ENCODE assay signal across 9 cellular contexts in the genomic region with DNA sequence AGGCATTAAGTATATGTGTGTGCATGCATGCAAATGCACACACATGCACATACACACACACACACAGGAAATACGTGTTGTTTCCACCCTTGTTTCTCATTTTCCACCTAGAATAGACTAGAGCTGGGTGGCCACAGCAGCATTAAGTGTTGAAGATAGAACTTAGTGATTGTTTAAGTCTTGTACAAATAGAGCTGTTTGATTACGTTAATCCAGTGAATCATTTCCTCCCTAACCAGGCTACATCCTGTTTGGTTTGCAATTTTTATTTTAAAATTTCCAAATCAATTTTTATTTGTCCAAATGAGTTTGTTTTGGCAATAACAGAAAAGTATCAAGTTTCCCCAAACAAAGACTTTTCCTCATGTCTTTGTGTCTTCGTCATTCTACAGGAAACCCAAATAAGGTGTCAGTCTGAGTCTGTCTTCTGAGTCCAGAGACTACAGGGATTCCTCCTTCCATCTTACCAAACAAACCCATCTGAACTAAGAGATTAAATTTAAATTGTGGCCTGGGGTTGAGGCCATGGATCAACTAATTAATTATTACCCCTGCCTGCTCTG.
DNase-seq lines count a peak whose midpoint lies in the region; ATAC-seq, FAIRE-seq and TF ChIP-seq lines count a peak whose summit lies in the region.
"Had no signal": no experiment of that assay in that cellular context is flagged by ENCODE, and none has a peak within 500 bp of the region (broad histone marks: within the 10 kb centered on the region; RNA-seq: fewer than 3 reads in every experiment).

No MANE protein-coding gene starts in this region.

- no peaks in the 10 kb centered on the region for H3K9me3 ChIP-seq in K562 (replicated peaks; ENCODE audit: control insufficient read depth, insufficient read depth, low read depth, low read length)
- no peaks in the 10 kb centered on the region for H3K9me3 ChIP-seq in mucosa of descending colon

- peaks cover 3 to 20% of the 10 kb centered on the region in 2 experiments; a peak in 4 of 5 replicates for H3K4me1 ChIP-seq in K562 (replicated peaks in 1 of 2; ENCODE audit: control insufficient read depth in 2 of 2, insufficient read depth in 2 of 2, low read length in 2 of 2)
- no peaks in the 10 kb centered on the region for H3K4me1 ChIP-seq in mucosa of descending colon (ENCODE audit: low read depth)

- H3K79me2 ChIP-seq in K562 (ENCODE audit: control insufficient read depth, insufficient read depth, low read length), result no peaks in the 10 kb centered on the region

- in situ Hi-C loops in K562 (cut with MboI), result no loop called here

- no peaks in the 10 kb centered on the region for H3K27me3 ChIP-seq in K562 (ENCODE audit: control insufficient read depth in 2 of 2, insufficient read depth in 2 of 2, low read length in 2 of 2)

- peak overlapping the region; percentile 72 for H3K27ac ChIP-seq in K562 (ENCODE audit: extremely low read depth, low read depth, low read length)

- DNase-seq in COLO668 (lab: John Stamatoyannopoulos, UW; ENCODE audit: unreplicated experiment), result peak; percentile 5
- DNase-seq in M059J (ENCODE audit: low read depth), result peak; percentile 91
- peak in 1 of 4 experiments; percentile 32 for DNase-seq in K562 (ENCODE audit: extremely low read depth in 1 of 4, low spot score in 3 of 4)
- DNase-seq in mucosa of descending colon, result no peak
- no peak for DNase-seq in NCI-H345 treated with DMSO at 0.1 percent for 48 hours (lab: John Stamatoyannopoulos, UW; ENCODE audit: unreplicated experiment)
- DNase-seq in NCI-H187 treated with DMSO at 0.1 percent for 48 hours (lab: John Stamatoyannopoulos, UW), result no peak
- DNase-seq: activated T-cell treated with anti-CD3 and anti-CD28 coated beads, Interleukin-2, amount 50 U/mL, for 1 hour had no signal

- peak overlapping the region; percentile 53 for H3K4me2 ChIP-seq in K562 (ENCODE audit: insufficient read depth, low read length)

- H3K4me3 ChIP-seq in K562, result no peak overlapping the region
- no peak overlapping the region for H3K4me3 ChIP-seq in mucosa of descending colon

- H3K9ac ChIP-seq in K562 (ENCODE audit: insufficient read depth in 1 of 2, low read depth in 2 of 2, low read length in 2 of 2), result peak overlapping the region in 1 of 2 experiments; percentile 6; a peak in 1 of 4 replicates

- TF ChIP-seq RAD21 in K562 (CRISPR knock-in tag; conservative IDR thresholded peaks at IDR 0.05 in 1 of 2, IDR thresholded peaks at IDR 0.05 in 1 of 2), result no peak

- TF ChIP-seq CTCF in K562 (IDR thresholded peaks at IDR 0.05 in 2 of 3, conservative IDR thresholded peaks at IDR 0.05 in 1 of 3; ENCODE audit: insufficient read depth in 2 of 3, low read depth in 1 of 3, low read length in 3 of 3) (no peak), mucosa of descending colon (IDR thresholded peaks at IDR 0.05) (no peak)

- no peak for TF ChIP-seq POLR2A in K562 (conservative IDR thresholded peaks at IDR 0.05)

- peak; percentile 32 for FAIRE-seq in K562 (lab: Jason Lieb, UNC)

- ATAC-seq in K562 (peak; percentile 52), mucosa of descending colon (peak; percentile 59), GM18868 (IDR thresholded peaks at IDR 0.05; ENCODE audit: unreplicated experiment) (no peak), HG02870 (IDR thresholded peaks at IDR 0.05; ENCODE audit: unreplicated experiment) (no peak)

- WGBS in K562 (ENCODE audit: insufficient coverage, low coverage, missing lambda C conversion rate), result 33% methylated on average over 3 of the region's 3 CpGs

- no peaks in the 10 kb centered on the region for H4K20me1 ChIP-seq in K562 (replicated peaks; ENCODE audit: control insufficient read depth, insufficient read depth, low read length)

- CTCF ChIA-PET in K562 (lab: Yijun Ruan, JAX; ENCODE audit: low intra/inter-chr PET ratio), result no interaction called here

- intact Hi-C loops in K562 (cut with micrococcal nuclease) (no loop called here), mucosa of descending colon (cut with DNase I, micrococcal nuclease) (no loop called here)

- POLR2A ChIA-PET in K562 (lab: Yijun Ruan, JAX), result interaction anchor here (1.2 to 1.7 kb wide), 2 partner anchors 9 to 11 kb away, joined by 3 to 6 read pairs; no protein-coding TSS in a partner anchor

- no TSS peak for BruUV-seq in K562 (replicated peaks; lab: Mats Ljungman, UMichigan)

- peak overlapping the region; percentile 86 for H2AFZ ChIP-seq in K562 (ENCODE audit: low read depth, low read length)

- no peaks in the 10 kb centered on the region for H3K36me3 ChIP-seq in K562 (ENCODE audit: control insufficient read depth, insufficient read depth, low read length)
- H3K36me3 ChIP-seq in mucosa of descending colon (ENCODE audit: low read depth), result no peaks in the 10 kb centered on the region

- TF ChIP-seq EP300 in K562 (IDR thresholded peaks at IDR 0.05; ENCODE audit: low read length), result no peak

- no peaks in the 10 kb centered on the region for H3K9me1 ChIP-seq in K562 (ENCODE audit: control insufficient read depth, insufficient read depth, low read length)

TF ChIP-seq in K562, 482 proteins besides CTCF, POLR2A, EP300 and RAD21 (continues in another document):
- peak in 1 of 2 experiments; percentile 81; a peak in 1 of 4 replicates for TF ChIP-seq SRF (CRISPR knock-in tag; IDR thresholded peaks at IDR 0.05)
- no peak for TF ChIP-seq XRCC3 (IDR thresholded peaks at IDR 0.05)
- TF ChIP-seq, protein P1, sequence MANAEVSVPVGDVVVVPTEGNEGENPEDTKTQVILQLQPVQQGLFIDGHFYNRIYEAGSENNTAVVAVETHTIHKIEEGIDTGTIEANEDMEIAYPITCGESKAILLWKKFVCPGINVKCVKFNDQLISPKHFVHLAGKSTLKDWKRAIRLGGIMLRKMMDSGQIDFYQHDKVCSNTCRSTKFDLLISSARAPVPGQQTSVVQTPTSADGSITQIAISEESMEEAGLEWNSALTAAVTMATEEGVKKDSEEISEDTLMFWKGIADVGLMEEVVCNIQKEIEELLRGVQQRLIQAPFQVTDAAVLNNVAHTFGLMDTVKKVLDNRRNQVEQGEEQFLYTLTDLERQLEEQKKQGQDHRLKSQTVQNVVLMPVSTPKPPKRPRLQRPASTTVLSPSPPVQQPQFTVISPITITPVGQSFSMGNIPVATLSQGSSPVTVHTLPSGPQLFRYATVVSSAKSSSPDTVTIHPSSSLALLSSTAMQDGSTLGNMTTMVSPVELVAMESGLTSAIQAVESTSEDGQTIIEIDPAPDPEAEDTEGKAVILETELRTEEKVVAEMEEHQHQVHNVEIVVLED (CRISPR knock-in tag; IDR thresholded peaks at IDR 0.05), result no peak
- TF ChIP-seq, protein P2, sequence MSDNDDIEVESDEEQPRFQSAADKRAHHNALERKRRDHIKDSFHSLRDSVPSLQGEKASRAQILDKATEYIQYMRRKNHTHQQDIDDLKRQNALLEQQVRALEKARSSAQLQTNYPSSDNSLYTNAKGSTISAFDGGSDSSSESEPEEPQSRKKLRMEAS (CRISPR knock-in tag; IDR thresholded peaks at IDR 0.05), result no peak
- 0 out of 2 replicates have a peak, but pooled peaks have one; percentile 46 for TF ChIP-seq GTF2E2 (tag; IDR thresholded peaks at IDR 0.05)
- no peak for TF ChIP-seq ZC3H4 (CRISPR knock-in tag; IDR thresholded peaks at IDR 0.05; ENCODE audit: borderline replicate concordance)
- TF ChIP-seq TEAD1 (CRISPR knock-in tag; IDR thresholded peaks at IDR 0.05), result 0 out of 4 replicates have a peak, but pooled peaks of 1 of the 2 experiments have one; percentile 13
- TF ChIP-seq ZNF121 (CRISPR knock-in tag; conservative IDR thresholded peaks at IDR 0.05), result no peak
- no peak for TF ChIP-seq ELF4 (CRISPR knock-in tag; IDR thresholded peaks at IDR 0.05)
- TF ChIP-seq, protein P3, sequence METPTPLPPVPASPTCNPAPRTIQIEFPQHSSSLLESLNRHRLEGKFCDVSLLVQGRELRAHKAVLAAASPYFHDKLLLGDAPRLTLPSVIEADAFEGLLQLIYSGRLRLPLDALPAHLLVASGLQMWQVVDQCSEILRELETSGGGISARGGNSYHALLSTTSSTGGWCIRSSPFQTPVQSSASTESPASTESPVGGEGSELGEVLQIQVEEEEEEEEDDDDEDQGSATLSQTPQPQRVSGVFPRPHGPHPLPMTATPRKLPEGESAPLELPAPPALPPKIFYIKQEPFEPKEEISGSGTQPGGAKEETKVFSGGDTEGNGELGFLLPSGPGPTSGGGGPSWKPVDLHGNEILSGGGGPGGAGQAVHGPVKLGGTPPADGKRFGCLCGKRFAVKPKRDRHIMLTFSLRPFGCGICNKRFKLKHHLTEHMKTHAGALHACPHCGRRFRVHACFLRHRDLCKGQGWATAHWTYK (CRISPR knock-in tag; IDR thresholded peaks at IDR 0.05), result no peak
- no peak for TF ChIP-seq ZNF395 (CRISPR knock-in tag; IDR thresholded peaks at IDR 0.05)
- no peak for TF ChIP-seq ZNF512 (tag; IDR thresholded peaks at IDR 0.05)

Comparison
In these comparisons a context has a peak if more than half of its experiments do, and no peak if none do; other contexts are left out.
1. DNase-seq: peak in COLO668 (single experiment) and M059J (single experiment); none in mucosa of descending colon (0 of 3), NCI-H345 treated with DMSO at 0.1 percent for 48 hours (single experiment) and NCI-H187 treated with DMSO at 0.1 percent for 48 hours (single experiment).
2. ATAC-seq: peak in K562 (single experiment) and mucosa of descending colon (single experiment); none in GM18868 (single experiment) and HG02870 (single experiment).